In the genomic region with DNA sequence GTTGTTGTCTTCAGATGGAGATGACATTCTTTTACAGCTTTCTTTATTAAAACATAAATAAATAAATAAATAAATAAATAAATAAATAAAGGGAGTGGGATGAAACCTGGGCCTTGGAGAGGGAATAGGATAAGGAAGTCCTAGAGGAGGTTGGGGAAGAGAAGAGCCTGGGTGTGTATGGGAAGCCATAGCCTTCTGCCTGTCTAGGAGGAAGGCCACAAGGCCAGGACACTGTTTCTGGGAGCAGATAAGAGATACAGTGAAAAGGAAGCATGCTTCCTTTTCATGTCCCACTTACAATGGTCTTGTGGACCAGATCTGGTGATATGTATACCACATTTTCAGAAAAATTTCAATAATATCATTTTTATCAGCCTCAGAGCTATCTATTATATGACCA, we compare ENCODE assay signal across 18 cellular contexts. TPM values are rescaled to one million over a fixed set of nuclear protein-coding genes. Genes with fewer than 3 reads are reported as not detected.
DNase-seq lines count a peak whose midpoint lies in the region; ATAC-seq and TF ChIP-seq lines count a peak whose summit lies in the region.
"Had no signal": no experiment of that assay in that cellular context is flagged by ENCODE, and none has a peak within 500 bp of the region (broad histone marks: within the 10 kb centered on the region; RNA-seq: fewer than 3 reads in every experiment).

No MANE protein-coding gene starts in this region.

- no peaks in the 10 kb centered on the region for H3K9me3 Mint-ChIP-seq in activated CD8-positive, alpha-beta memory T cell treated with anti-CD3 and anti-CD28 coated beads, Interleukin-2, amount 10 ng/mL, durations not matched to agents 7 days and 5 days (ENCODE audit: low read depth)
- H3K9me3 Mint-ChIP-seq: CD14-positive monocyte; CD4-positive, alpha-beta T cell; CD8-positive, alpha-beta memory T cell had no signal

- H3K4me1 ChIP-seq in SK-N-SH (ENCODE audit: control insufficient read depth in 1 of 2, insufficient read depth in 2 of 2, low read depth in 1 of 2, low read length in 1 of 2) (no peaks in the 10 kb centered on the region), right lobe of liver (peaks cover 0 to 8% (median 0%) of the 10 kb centered on the region in 4 donors)
- H3K4me1 ChIP-seq: Caco-2 had no signal

- no peaks in the 10 kb centered on the region for H3K79me2 ChIP-seq in SK-N-SH (ENCODE audit: insufficient read depth)

- POLR2A ChIA-PET in SK-N-SH (lab: Yijun Ruan, JAX): interaction anchor here (0.7 kb wide), 1 partner anchor 73 kb away, joined by 3 read pairs; no protein-coding TSS in a partner anchor

- H3K27ac Mint-ChIP-seq in activated CD8-positive, alpha-beta memory T cell treated with anti-CD3 and anti-CD28 coated beads, Interleukin-2, amount 10 ng/mL, durations not matched to agents 7 days and 5 days: no peak overlapping the region
- H3K27ac Mint-ChIP-seq: CD14-positive monocyte; CD4-positive, alpha-beta T cell; CD8-positive, alpha-beta memory T cell had no signal

- H2AFZ ChIP-seq in SK-N-SH (ENCODE audit: low read depth): no peak overlapping the region
- H2AFZ ChIP-seq: GM23248 had no signal

- no peaks in the 10 kb centered on the region for H3K36me3 Mint-ChIP-seq in activated CD8-positive, alpha-beta memory T cell treated with anti-CD3 and anti-CD28 coated beads, Interleukin-2, amount 10 ng/mL, durations not matched to agents 7 days and 5 days
- H3K36me3 Mint-ChIP-seq: CD14-positive monocyte; CD8-positive, alpha-beta memory T cell had no signal

- no peaks in the 10 kb centered on the region for H3K27me3 ChIP-seq in SK-N-SH (ENCODE audit: insufficient read depth)
- H3K27me3 ChIP-seq in right lobe of liver: no peaks in the 10 kb centered on the region
- H3K27me3 ChIP-seq: BE2C had no signal

- H3K4me2 ChIP-seq in SK-N-SH: no peak overlapping the region
- H3K4me2 ChIP-seq: BLaER1 treated with 17β-estradiol and CSF1 and Interleukin-3, amounts not matched to agents 10 nM and 100 nM had no signal

- DNase-seq in SK-N-SH (peak; percentile 20), left lobe of liver (ENCODE audit: low spot score) (no peak), right lobe of liver (no peak), anterior cingulate cortex (lab: John Stamatoyannopoulos, UW) (no peak)
- no peak for DNase-seq in activated CD8-positive, alpha-beta memory T cell treated with anti-CD3 and anti-CD28 coated beads, Interleukin-2, amount 10 ng/mL, durations not matched to agents 7 days and 5 days
- DNase-seq: CD4-positive, alpha-beta T cell; CD8-positive, alpha-beta memory T cell had no signal

- H3K9ac ChIP-seq in SK-N-SH: no peak overlapping the region
- H3K9ac ChIP-seq: BLaER1 treated with 17β-estradiol and CSF1 and Interleukin-3, amounts not matched to agents 10 nM and 100 nM; GM23248 had no signal

- H3K9me2 ChIP-seq in SK-N-SH: no peaks in the 10 kb centered on the region

- peaks cover 6% of the 10 kb centered on the region for H3K27me3 Mint-ChIP-seq in activated CD8-positive, alpha-beta memory T cell treated with anti-CD3 and anti-CD28 coated beads, Interleukin-2, amount 10 ng/mL, durations not matched to agents 7 days and 5 days

- H3K4me3 Mint-ChIP-seq in activated CD8-positive, alpha-beta memory T cell treated with anti-CD3 and anti-CD28 coated beads, Interleukin-2, amount 10 ng/mL, durations not matched to agents 7 days and 5 days: no peak overlapping the region
- H3K4me3 Mint-ChIP-seq: CD14-positive monocyte; CD4-positive, alpha-beta T cell; CD8-positive, alpha-beta memory T cell had no signal

- H3K4me3 ChIP-seq in SK-N-SH (ENCODE audit: low read depth in 2 of 2, low read length in 1 of 2): no peak overlapping the region
- H3K4me3 ChIP-seq in right lobe of liver: no peak overlapping the region
- H3K4me3 ChIP-seq: BLaER1 treated with 17β-estradiol and CSF1 and Interleukin-3, amounts not matched to agents 10 nM and 100 nM; GM23248 had no signal

- CTCF ChIA-PET in SK-N-SH (lab: Yijun Ruan, JAX): interaction anchor here (0.6 to 12.9 kb wide), 46 partner anchors 8 to 727 kb away, joined by 3 to 315 read pairs (median 4); a partner anchor contains a TSS
- CTCF ChIA-PET in activated CD8-positive, alpha-beta memory T cell treated with anti-CD3 and anti-CD28 coated beads, Interleukin-2, amount 10 ng/mL, durations not matched to agents 7 days and 5 days (lab: Charles Lee): interaction anchor here (1.9 kb wide), 1 partner anchor 75 kb away, joined by 10 read pairs; a partner anchor contains a TSS

- TF ChIP-seq CTCF in SK-N-SH (IDR thresholded peaks at IDR 0.05): no peak
- TF ChIP-seq CTCF in right lobe of liver (IDR thresholded peaks at IDR 0.05): no peak

- no peaks in the 10 kb centered on the region for H3K36me3 ChIP-seq in SK-N-SH (replicated peaks in 1 of 2; ENCODE audit: control insufficient read depth in 1 of 2, insufficient read depth in 2 of 2, low read length in 1 of 2)
- no peaks in the 10 kb centered on the region for H3K36me3 ChIP-seq in right lobe of liver
- H3K36me3 ChIP-seq: BE2C; BLaER1 treated with 17β-estradiol and CSF1 and Interleukin-3, amounts not matched to agents 10 nM and 100 nM had no signal

- no peaks in the 10 kb centered on the region for H3F3A ChIP-seq in SK-N-SH (replicated peaks; ENCODE audit: insufficient read depth)

- TF ChIP-seq EP300 in SK-N-SH (IDR thresholded peaks at IDR 0.05; ENCODE audit: borderline replicate concordance in 1 of 2, low read depth in 1 of 2, low read length in 1 of 2): no peak

- H4K20me1 ChIP-seq in SK-N-SH (ENCODE audit: insufficient read depth): no peaks in the 10 kb centered on the region
- H4K20me1 ChIP-seq: BLaER1 treated with 17β-estradiol and CSF1 and Interleukin-3, amounts not matched to agents 10 nM and 100 nM had no signal

- no peak for TF ChIP-seq POLR2A in right lobe of liver (IDR thresholded peaks at IDR 0.05)

- no peak for TF ChIP-seq RAD21 in SK-N-SH (IDR thresholded peaks at IDR 0.05; ENCODE audit: low read length)

- H3K27ac ChIP-seq in SK-N-SH (ENCODE audit: low read depth in 2 of 2, low read length in 1 of 2) (peak overlapping the region in 1 of 2 experiments; percentile 12; a peak in 1 of 4 replicates), right lobe of liver (peak overlapping the region in 1 of 3 donors; percentile 10)
- H3K27ac ChIP-seq: 22Rv1; BLaER1 treated with 17β-estradiol and CSF1 and Interleukin-3, amounts not matched to agents 10 nM and 100 nM; GM23248 had no signal

- H3K9me3 ChIP-seq in SK-N-SH: no peaks in the 10 kb centered on the region
- no peaks in the 10 kb centered on the region for H3K9me3 ChIP-seq in right lobe of liver
- H3K9me3 ChIP-seq: BE2C; BLaER1 treated with 17β-estradiol and CSF1 and Interleukin-3, amounts not matched to agents 10 nM and 100 nM; Caco-2 had no signal

- no peaks in the 10 kb centered on the region for H3K4me1 Mint-ChIP-seq in activated CD8-positive, alpha-beta memory T cell treated with anti-CD3 and anti-CD28 coated beads, Interleukin-2, amount 10 ng/mL, durations not matched to agents 7 days and 5 days
- H3K4me1 Mint-ChIP-seq: CD14-positive monocyte; CD8-positive, alpha-beta memory T cell had no signal

- ATAC-seq in SK-N-SH treated with all-trans-retinoic acid at 6 μM for 48 hours (no peak), left lobe of liver (peak; percentile 56), right lobe of liver (peak; percentile 48 to 68 (median 54)), HG02973 (IDR thresholded peaks at IDR 0.05; ENCODE audit: unreplicated experiment) (no peak), GM21526 (IDR thresholded peaks at IDR 0.05; ENCODE audit: low FRiP score, unreplicated experiment) (no peak)
- no peak for ATAC-seq in activated CD8-positive, alpha-beta memory T cell treated with anti-CD3 and anti-CD28 coated beads, Interleukin-2, amount 10 ng/mL, durations not matched to agents 7 days and 5 days

- intact Hi-C loops in right lobe of liver (cut with DNase I): no loop called here

TF ChIP-seq in SK-N-SH, 30 proteins besides CTCF, POLR2A, EP300 and RAD21 (continues in another document):
- no peak for TF ChIP-seq FOSL2 (IDR thresholded peaks at IDR 0.05; ENCODE audit: borderline replicate concordance, low read depth)
- no peak for TF ChIP-seq ELF1 (IDR thresholded peaks at IDR 0.05)
- TF ChIP-seq JUND (IDR thresholded peaks at IDR 0.05): no peak
- no peak for TF ChIP-seq NRF1 (IDR thresholded peaks at IDR 0.05; ENCODE audit: low read depth, low read length)
- no peak for TF ChIP-seq CHD2 (IDR thresholded peaks at IDR 0.05; ENCODE audit: low read length, partially characterized antibody)
- no peak for TF ChIP-seq GATA2 (CRISPR knock-in tag; IDR thresholded peaks at IDR 0.05)
- TF ChIP-seq, protein P1, sequence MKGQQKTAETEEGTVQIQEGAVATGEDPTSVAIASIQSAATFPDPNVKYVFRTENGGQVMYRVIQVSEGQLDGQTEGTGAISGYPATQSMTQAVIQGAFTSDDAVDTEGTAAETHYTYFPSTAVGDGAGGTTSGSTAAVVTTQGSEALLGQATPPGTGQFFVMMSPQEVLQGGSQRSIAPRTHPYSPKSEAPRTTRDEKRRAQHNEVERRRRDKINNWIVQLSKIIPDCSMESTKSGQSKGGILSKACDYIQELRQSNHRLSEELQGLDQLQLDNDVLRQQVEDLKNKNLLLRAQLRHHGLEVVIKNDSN (IDR thresholded peaks at IDR 0.05; ENCODE audit: borderline replicate concordance, low read depth): no peak
- no peak for TF ChIP-seq FOXM1 (IDR thresholded peaks at IDR 0.05; ENCODE audit: low read depth)

TF ChIP-seq in SK-N-SH treated with all-trans-retinoic acid at 6 μM for 48 hours, 23 proteins besides CTCF, POLR2A, EP300 and RAD21 (continues in another document):
- TF ChIP-seq OSR1 (CRISPR knock-in tag; IDR thresholded peaks at IDR 0.05): no peak

RNA-seq across cellular contexts. Expression of a gene that starts 6.1 kb away (rescaled TPM):
- polyA plus RNA-seq in SK-N-SH (2012; rRNA removed): not detected in 2 replicates
- polyA plus RNA-seq in SK-N-SH (2012; cell fraction: cytosol; rRNA removed): not detected in 2 replicates
- polyA plus RNA-seq in SK-N-SH (2012; cell fraction: nucleus; rRNA removed): not detected in 2 replicates
- total RNA-seq in left lobe of liver (0.93 TPM), right lobe of liver (1 to 10 TPM in 3 of 6 experiments, under 1 TPM in 3; 0.32 to 2.4 (median 1.2) TPM)
- not detected for total RNA-seq in activated CD8-positive, alpha-beta memory T cell treated with anti-CD3 and anti-CD28 coated beads, Interleukin-2, amount 10 ng/mL, durations not matched to agents 7 days and 5 days
- total RNA-seq: Caco-2; CD4-positive, alpha-beta T cell; GM23248; H1; H7 had no signal
- polyA plus RNA-seq: CD14-positive monocyte, GM23248, H1 had no signal

Comparison
In these comparisons a context has a peak if more than half of its experiments do, and no peak if none do; other contexts are left out.
1. ATAC-seq: peak in left lobe of liver (single experiment) and right lobe of liver (4 of 4); none in SK-N-SH treated with all-trans-retinoic acid at 6 μM for 48 hours (single experiment), HG02973 (single experiment), GM21526 (single experiment) and activated CD8-positive, alpha-beta memory T cell treated with anti-CD3 and anti-CD28 coated beads, Interleukin-2, amount 10 ng/mL, durations not matched to agents 7 days and 5 days (single experiment).